In the genomic region with DNA sequence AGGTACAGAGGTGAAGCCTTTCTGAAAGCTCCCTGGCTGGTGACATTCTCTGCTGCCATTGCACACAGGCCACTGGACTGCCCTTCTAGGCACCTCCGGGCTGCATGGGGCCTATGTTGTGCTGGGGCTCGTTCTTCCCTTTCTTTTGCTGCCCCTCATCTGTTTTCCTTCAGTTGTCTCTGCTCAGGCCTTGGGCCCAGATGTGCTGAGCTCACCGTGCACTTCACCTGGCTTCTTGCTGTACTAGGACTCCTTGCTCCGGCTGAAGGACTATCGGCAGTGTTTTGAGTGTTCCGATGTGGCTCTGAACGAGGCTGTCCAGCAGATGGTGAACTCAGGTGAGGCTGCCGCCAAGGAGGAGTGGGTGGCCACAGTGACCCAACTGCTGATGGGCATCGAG, we compare ENCODE assay signal across 23 cellular contexts.
"Had no signal": no experiment of that assay in that cellular context is flagged by ENCODE, and none has a peak within 500 bp of the region (broad histone marks: within the 10 kb centered on the region; RNA-seq: fewer than 3 reads in every experiment).

No MANE protein-coding gene starts in this region.

- H3K27me3 ChIP-seq: dorsolateral prefrontal cortex, hepatocyte, right lobe of liver, testis, tibial nerve had no signal

- H3K4me2 ChIP-seq: hepatocyte had no signal

- H3K4me1 ChIP-seq: psoas muscle had no signal

- FAIRE-seq: kidney had no signal

- ATAC-seq: left cardiac atrium; naive thymus-derived CD4-positive, alpha-beta T cell; psoas muscle; right lobe of liver; stimulated activated naive CD8-positive, alpha-beta T cell treated with anti-CD3 and anti-CD28 coated beads, Interleukin-15, amount 100 ng/mL, for 72 hours had no signal

- H3K9ac ChIP-seq: parathyroid adenoma had no signal

- H3K9me3 ChIP-seq: left ventricle myocardium inferior, psoas muscle, right lobe of liver, testis, tibial nerve had no signal

- H2AFZ ChIP-seq: hepatocyte, parathyroid adenoma had no signal

- DNase-seq: cortex of kidney; dorsolateral prefrontal cortex; effector CD8-positive, alpha-beta T cell; foreskin melanocyte; head of caudate nucleus; kidney; left cardiac atrium; left ventricle myocardium inferior; mesendoderm; naive thymus-derived CD4-positive, alpha-beta T cell; nephron progenitor cell; psoas muscle; retina; right lobe of liver; stimulated activated CD4-positive, alpha-beta T cell treated with anti-CD3 and anti-CD28 coated beads, Interleukin-4, amount 100 ng/mL, for 1 hour; stimulated activated CD8-positive, alpha-beta memory T cell treated with anti-CD3 and anti-CD28 coated beads, Interleukin-4, amount 100 ng/mL, for 48 hours; stimulated activated naive B cell treated with anti-CD40 and anti-IgM and Interleukin-4, amounts not matched to agents 10 μg/mL and 1 μg/mL and 100 μg/mL, for 72 hours; stimulated activated naive CD8-positive, alpha-beta T cell treated with anti-CD3 and anti-CD28 coated beads, Interleukin-15, amount 100 ng/mL, for 72 hours; testis had no signal

- H3K79me2 ChIP-seq: hepatocyte, parathyroid adenoma had no signal

- H3K4me3 ChIP-seq: dorsolateral prefrontal cortex, hepatocyte, left ventricle myocardium inferior, lung, psoas muscle, right lobe of liver, testis, tibial nerve had no signal

- H3K27ac ChIP-seq: hepatocyte, left ventricle myocardium inferior, parathyroid adenoma, psoas muscle, right lobe of liver, testis, tibial nerve had no signal
